19 cellular contexts compared by ENCODE assay signal in genomic region chr4:160180206-160180605, GRCh38.
A peak's percentile ranks its signal among the peaks of the same experiment; 100 is the strongest.
DNase-seq lines count a peak whose midpoint lies in the region; ATAC-seq, FAIRE-seq and TF ChIP-seq lines count a peak whose summit lies in the region.
"Had no signal": no experiment of that assay in that cellular context is flagged by ENCODE, and none has a peak within 500 bp of the region (broad histone marks: within the 10 kb centered on the region; RNA-seq: fewer than 3 reads in every experiment).

No MANE protein-coding gene starts in this region.

- no peak overlapping the region for H3K4me3 Mint-ChIP-seq in GM23338
- H3K4me3 Mint-ChIP-seq: activated CD8-positive, alpha-beta T cell treated with anti-CD3 and anti-CD28 coated beads for 36 hours; activated T-helper 17 cell treated with anti-CD3 and anti-CD28 coated beads, Interleukin-2, amount 50 U/mL, for 72 hours; natural killer cell treated with Interleukin-12 subunit alpha and Interleukin-12 subunit beta and Interleukin-15 and Interleukin-18, amount 100 ng/mL, for 72 hours had no signal

- no peak overlapping the region for H3K4me2 ChIP-seq in GM23338

- H3K36me3 ChIP-seq in GM23338 (ENCODE audit: insufficient read depth) = no peaks in the 10 kb centered on the region
- H3K36me3 ChIP-seq: ascending aorta, BE2C, Peyer's patch had no signal

- peak; percentile 11 for FAIRE-seq in RCC 7860 (lab: Jason Lieb, UNC)
- FAIRE-seq: GM19239 had no signal

- H3K27me3 ChIP-seq in GM23338 (ENCODE audit: insufficient read depth) = no peaks in the 10 kb centered on the region
- H3K27me3 ChIP-seq: ascending aorta, BE2C, Peyer's patch had no signal

- H4K20me1 ChIP-seq in GM23338 (replicated peaks; ENCODE audit: insufficient read depth) = no peaks in the 10 kb centered on the region

- H3K27ac ChIP-seq in GM23338 (ENCODE audit: low read depth) = no peak overlapping the region
- H3K27ac ChIP-seq: ascending aorta, Peyer's patch, psoas muscle, VCaP had no signal

- H2AFZ ChIP-seq in GM23338 = no peak overlapping the region

- no peaks in the 10 kb centered on the region for H3K9me2 ChIP-seq in GM23338 (ENCODE audit: insufficient read depth)

- H3K79me2 ChIP-seq in GM23338 (replicated peaks; ENCODE audit: insufficient read depth) = no peaks in the 10 kb centered on the region

- no peaks in the 10 kb centered on the region for H3K27me3 Mint-ChIP-seq in GM23338 (ENCODE audit: insufficient read depth, low read depth, poor library complexity)
- H3K27me3 Mint-ChIP-seq: activated CD8-positive, alpha-beta T cell treated with anti-CD3 and anti-CD28 coated beads for 36 hours; activated T-helper 17 cell treated with anti-CD3 and anti-CD28 coated beads, Interleukin-2, amount 50 U/mL, for 72 hours; natural killer cell treated with Interleukin-12 subunit alpha and Interleukin-12 subunit beta and Interleukin-15 and Interleukin-18, amount 100 ng/mL, for 72 hours had no signal

- no peak overlapping the region for H3K4me3 ChIP-seq in epithelial cell of esophagus (ENCODE audit: low read length)
- H3K4me3 ChIP-seq in GM23338 = no peak overlapping the region
- H3K4me3 ChIP-seq: ascending aorta, lung, Peyer's patch, psoas muscle had no signal

- ATAC-seq in GM23338 (no peak), HG03045 (IDR thresholded peaks at IDR 0.05; ENCODE audit: unreplicated experiment) (no peak)
- ATAC-seq: activated CD8-positive, alpha-beta T cell treated with anti-CD3 and anti-CD28 coated beads for 36 hours; activated T-helper 17 cell treated with anti-CD3 and anti-CD28 coated beads, Interleukin-2, amount 50 U/mL, for 72 hours; natural killer cell treated with Interleukin-12 subunit alpha and Interleukin-12 subunit beta and Interleukin-15 and Interleukin-18, amount 100 ng/mL, for 72 hours; psoas muscle had no signal

- H3K4me1 ChIP-seq in GM23338 (ENCODE audit: insufficient read depth) = no peaks in the 10 kb centered on the region
- H3K4me1 ChIP-seq: ascending aorta, BE2C, Peyer's patch, psoas muscle had no signal

- H3K36me3 Mint-ChIP-seq in GM23338 (ENCODE audit: low read depth) = no peaks in the 10 kb centered on the region
- H3K36me3 Mint-ChIP-seq: natural killer cell treated with Interleukin-12 subunit alpha and Interleukin-12 subunit beta and Interleukin-15 and Interleukin-18, amount 100 ng/mL, for 72 hours had no signal

- H3K9me3 Mint-ChIP-seq in GM23338 = no peaks in the 10 kb centered on the region

- DNase-seq in Daoy (ENCODE audit: low read depth) (peak; percentile 50), RCC 7860 (ENCODE audit: low spot score) (peak; percentile 65), epithelial cell of esophagus (ENCODE audit: low read depth) (peak; percentile 57), non-pigmented ciliary epithelial cell (ENCODE audit: low read depth) (peak; percentile 37), GM23338 (ENCODE audit: low spot score) (no peak), AG08396 (ENCODE audit: low spot score) (no peak)
- no peak for DNase-seq in activated effector memory CD4-positive, alpha-beta T cell treated with Interleukin-2 at 50 U/mL for 16 hours
- DNase-seq: activated CD8-positive, alpha-beta T cell treated with anti-CD3 and anti-CD28 coated beads for 36 hours; BE2C; foreskin melanocyte; Peyer's patch; psoas muscle had no signal

- no peak for TF ChIP-seq CTCF in epithelial cell of esophagus (IDR thresholded peaks at IDR 0.05; ENCODE audit: insufficient read depth, low read depth, low read length, missing control alignments)
- no peak for TF ChIP-seq CTCF in GM23338 (conservative IDR thresholded peaks at IDR 0.05; ENCODE audit: low read depth in 2 of 2)

- H3K4me1 Mint-ChIP-seq in GM23338 = no peaks in the 10 kb centered on the region
- H3K4me1 Mint-ChIP-seq: activated T-helper 17 cell treated with anti-CD3 and anti-CD28 coated beads, Interleukin-2, amount 50 U/mL, for 72 hours had no signal

- no peaks in the 10 kb centered on the region for H3F3A ChIP-seq in GM23338 (replicated peaks; ENCODE audit: low read depth)

- H3K27ac Mint-ChIP-seq in GM23338 = no peak overlapping the region
- H3K27ac Mint-ChIP-seq: activated CD8-positive, alpha-beta T cell treated with anti-CD3 and anti-CD28 coated beads for 36 hours; activated T-helper 17 cell treated with anti-CD3 and anti-CD28 coated beads, Interleukin-2, amount 50 U/mL, for 72 hours; natural killer cell treated with Interleukin-12 subunit alpha and Interleukin-12 subunit beta and Interleukin-15 and Interleukin-18, amount 100 ng/mL, for 72 hours had no signal

TF ChIP-seq in GM23338, 12 proteins besides CTCF, POLR2A, EP300 and RAD21 (continues in another document):
- TF ChIP-seq ZNF331 (CRISPR knock-in tag; IDR thresholded peaks at IDR 0.05; ENCODE audit: low read depth) (no peak), JUNB (IDR thresholded peaks at IDR 0.05; ENCODE audit: unreplicated experiment) (no peak), ETS1 (IDR thresholded peaks at IDR 0.05) (no peak), STAT1 (IDR thresholded peaks at IDR 0.05; ENCODE audit: unreplicated experiment) (no peak), ZNF114 (CRISPR knock-in tag; IDR thresholded peaks at IDR 0.05) (no peak), POLR2AphosphoS5 (IDR thresholded peaks at IDR 0.05; ENCODE audit: low read depth) (no peak), EZH2 (IDR thresholded peaks at IDR 0.05; ENCODE audit: low read depth, unreplicated experiment) (no peak), NANOG (IDR thresholded peaks at IDR 0.05; ENCODE audit: borderline replicate concordance) (no peak), ZNF462 (CRISPR knock-in tag; IDR thresholded peaks at IDR 0.05) (no peak)

Comparison
In these comparisons a context has a peak if more than half of its experiments do, and no peak if none do; other contexts are left out.
1. DNase-seq: peak in Daoy (single experiment), RCC 7860 (single experiment), epithelial cell of esophagus (single experiment) and non-pigmented ciliary epithelial cell (single experiment); none in GM23338 (single experiment), AG08396 (single experiment) and activated effector memory CD4-positive, alpha-beta T cell treated with Interleukin-2 at 50 U/mL for 16 hours (single experiment).